ENCODE assay signal across 8 cellular contexts in the genomic region with DNA sequence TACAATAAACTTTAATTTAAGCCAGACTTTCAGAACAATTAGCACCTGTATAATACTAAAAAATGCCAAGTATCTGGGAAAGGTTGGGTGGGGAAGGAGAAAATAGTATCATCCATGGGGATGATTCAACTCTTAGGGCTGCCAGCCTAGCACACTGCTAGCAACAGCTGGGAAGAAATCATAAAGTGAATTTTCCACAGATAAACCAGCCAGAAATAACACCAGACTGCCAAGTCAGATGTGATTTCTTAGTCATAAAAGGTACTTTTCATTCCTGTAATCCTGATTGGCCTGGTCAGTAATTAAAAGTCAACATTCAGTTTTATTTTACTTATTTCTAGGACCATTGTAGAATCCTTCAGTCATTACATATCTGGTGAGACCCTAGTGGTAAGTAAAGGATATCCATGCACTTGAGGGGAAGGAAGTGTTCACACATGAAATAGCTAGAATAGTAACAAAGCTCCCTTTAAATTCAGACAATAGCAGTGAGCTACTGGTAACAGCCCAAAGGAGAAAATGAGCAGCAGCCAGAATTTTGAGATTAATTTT. TPM values are rescaled to one million over a fixed set of nuclear protein-coding genes. Genes with fewer than 3 reads are reported as not detected.
DNase-seq lines count a peak whose midpoint lies in the region; FAIRE-seq and TF ChIP-seq lines count a peak whose summit lies in the region.

No MANE protein-coding gene starts in this region.

- no peaks in the 10 kb centered on the region for H3K9me3 Mint-ChIP-seq in activated T-helper 1 cell treated with anti-CD3 and anti-CD28 coated beads, Interleukin-12 subunit alpha, Interleukin-12 subunit beta, Interleukin-2, Interleukin-4 antibody, amounts not matched to agents 30 ng/mL and 10 ng/mL and 1 ng/mL, durations not matched to agents 14 hours and 24 hours and 36 hours

- TF ChIP-seq CTCF in vagina (IDR thresholded peaks at IDR 0.05) (no peak), D721Med (IDR thresholded peaks at IDR 0.05; ENCODE audit: insufficient read depth, missing control alignments) (no peak)

- H3K4me3 Mint-ChIP-seq in activated T-helper 1 cell treated with anti-CD3 and anti-CD28 coated beads, Interleukin-12 subunit alpha, Interleukin-12 subunit beta, Interleukin-2, Interleukin-4 antibody, amounts not matched to agents 30 ng/mL and 10 ng/mL and 1 ng/mL, durations not matched to agents 14 hours and 24 hours and 36 hours: peak overlapping the region; percentile 72

- DNase-seq in ACHN (peak; percentile 62), HCEC 1CT (peak; percentile 78), inferior parietal cortex (ENCODE audit: extremely low spot score) (peak; percentile 55), vagina (ENCODE audit: extremely low spot score in 2 of 2) (no peak), D721Med (ENCODE audit: insufficient read length, low spot score) (no peak), SIG-M5 (lab: John Stamatoyannopoulos, UW) (no peak), GF-D8 (lab: John Stamatoyannopoulos, UW) (no peak)
- DNase-seq in activated T-helper 1 cell treated with anti-CD3 and anti-CD28 coated beads, Interleukin-12 subunit alpha, Interleukin-12 subunit beta, Interleukin-2, Interleukin-4 antibody, amounts not matched to agents 30 ng/mL and 10 ng/mL and 1 ng/mL, durations not matched to agents 14 hours and 24 hours and 36 hours (ENCODE audit: low spot score): no peak

- peaks cover 66% of the 10 kb centered on the region for H3K4me1 Mint-ChIP-seq in activated T-helper 1 cell treated with anti-CD3 and anti-CD28 coated beads, Interleukin-12 subunit alpha, Interleukin-12 subunit beta, Interleukin-2, Interleukin-4 antibody, amounts not matched to agents 30 ng/mL and 10 ng/mL and 1 ng/mL, durations not matched to agents 14 hours and 24 hours and 36 hours (ENCODE audit: low read depth)

- H3K27me3 Mint-ChIP-seq in activated T-helper 1 cell treated with anti-CD3 and anti-CD28 coated beads, Interleukin-12 subunit alpha, Interleukin-12 subunit beta, Interleukin-2, Interleukin-4 antibody, amounts not matched to agents 30 ng/mL and 10 ng/mL and 1 ng/mL, durations not matched to agents 14 hours and 24 hours and 36 hours (ENCODE audit: insufficient read depth): no peaks in the 10 kb centered on the region

- H3K27me3 ChIP-seq in vagina: no peaks in the 10 kb centered on the region

- intact Hi-C loops in activated T-helper 1 cell treated with anti-CD3 and anti-CD28 coated beads, Interleukin-12 subunit alpha, Interleukin-12 subunit beta, Interleukin-2, Interleukin-4 antibody, amounts not matched to agents 30 ng/mL and 10 ng/mL and 1 ng/mL, durations not matched to agents 14 hours and 24 hours and 36 hours (cut with micrococcal nuclease): loop anchor here (1.0 to 10.0 kb wide), 7 partner anchors 9 to 621 kb away; a partner anchor contains a TSS
- intact Hi-C loops in vagina (cut with DNase I): no loop called here

- in situ Hi-C loops in ACHN (cut with HindIII; ENCODE audit: low pct_ligation_motif_present, low pct_unique_long_range_greater_than_20kb, low sequenced_read_pairs): no loop called here

- peaks cover 47% of the 10 kb centered on the region for H3K4me1 ChIP-seq in vagina

- no peaks in the 10 kb centered on the region for H3K36me3 ChIP-seq in vagina

- H3K27ac Mint-ChIP-seq in activated T-helper 1 cell treated with anti-CD3 and anti-CD28 coated beads, Interleukin-12 subunit alpha, Interleukin-12 subunit beta, Interleukin-2, Interleukin-4 antibody, amounts not matched to agents 30 ng/mL and 10 ng/mL and 1 ng/mL, durations not matched to agents 14 hours and 24 hours and 36 hours: peak overlapping the region; percentile 92

- FAIRE-seq in D721Med (lab: Jason Lieb, UNC): no peak

- no peak overlapping the region for H3K4me3 ChIP-seq in vagina

- no peak for TF ChIP-seq POLR2A in vagina (IDR thresholded peaks at IDR 0.05)

- H3K9me3 ChIP-seq in vagina: no peaks in the 10 kb centered on the region

- peaks cover 2% of the 10 kb centered on the region for H3K36me3 Mint-ChIP-seq in activated T-helper 1 cell treated with anti-CD3 and anti-CD28 coated beads, Interleukin-12 subunit alpha, Interleukin-12 subunit beta, Interleukin-2, Interleukin-4 antibody, amounts not matched to agents 30 ng/mL and 10 ng/mL and 1 ng/mL, durations not matched to agents 14 hours and 24 hours and 36 hours (ENCODE audit: low read depth)

- H3K27ac ChIP-seq in vagina: peak overlapping the region; percentile 56

RNA-seq across cellular contexts. Expression of a gene that starts 59.4 kb away (rescaled TPM):
- total RNA-seq in activated T-helper 1 cell treated with anti-CD3 and anti-CD28 coated beads, Interleukin-12 subunit alpha, Interleukin-12 subunit beta, Interleukin-2, Interleukin-4 antibody, amounts not matched to agents 30 ng/mL and 10 ng/mL and 1 ng/mL, durations not matched to agents 14 hours and 24 hours and 36 hours: 69.6 and 70.0 TPM in 2 replicates
- total RNA-seq in vagina: 66.0 TPM

Comparison
In these comparisons a context has a peak if more than half of its experiments do, and no peak if none do; other contexts are left out.
1. DNase-seq: peak in ACHN (single experiment), HCEC 1CT (single experiment) and inferior parietal cortex (single experiment); none in activated T-helper 1 cell treated with anti-CD3 and anti-CD28 coated beads, Interleukin-12 subunit alpha, Interleukin-12 subunit beta, Interleukin-2, Interleukin-4 antibody, amounts not matched to agents 30 ng/mL and 10 ng/mL and 1 ng/mL, durations not matched to agents 14 hours and 24 hours and 36 hours (single experiment), vagina (0 of 2), D721Med (single experiment), SIG-M5 (single experiment) and GF-D8 (single experiment).